2 cellular contexts compared by ENCODE assay signal in the genomic region with DNA sequence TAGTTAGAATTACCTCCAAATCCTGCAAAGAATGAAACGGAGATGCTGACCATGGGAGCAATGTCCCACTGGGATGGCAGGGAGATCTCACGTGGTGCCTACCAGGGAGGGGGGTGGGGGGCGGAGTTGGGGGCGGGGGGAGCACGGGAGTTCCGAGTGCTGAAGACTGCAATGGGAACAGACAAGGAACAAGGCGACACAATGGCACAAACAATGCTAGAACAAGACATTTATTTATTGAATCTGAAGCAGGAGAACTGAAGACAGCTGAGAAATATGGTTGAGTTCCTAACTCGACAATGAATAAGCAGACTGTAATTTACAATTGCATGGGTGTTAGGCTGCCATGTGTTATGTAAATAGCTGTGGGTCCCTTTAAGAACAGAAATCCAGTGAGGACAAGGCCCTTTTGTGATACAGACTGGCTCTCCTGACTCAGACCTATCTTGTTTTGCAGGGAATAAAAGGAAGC.
TF ChIP-seq lines count a peak whose summit lies in the region.

No MANE protein-coding gene starts in this region.

TF ChIP-seq in A549, 52 proteins besides CTCF, POLR2A, EP300 and RAD21:
- TF ChIP-seq NPAS2 (CRISPR knock-in tag; IDR thresholded peaks at IDR 0.05; ENCODE audit: borderline replicate concordance) = no peak
- no peak for TF ChIP-seq HDAC2 (IDR thresholded peaks at IDR 0.05)
- TF ChIP-seq RNF2 (IDR thresholded peaks at IDR 0.05; ENCODE audit: borderline replicate concordance, low read depth) = no peak
- no peak for TF ChIP-seq RARB (CRISPR knock-in tag; IDR thresholded peaks at IDR 0.05)

TF ChIP-seq in IMR-90, 13 proteins besides CTCF, POLR2A, EP300 and RAD21:
- TF ChIP-seq NFE2L2 (IDR thresholded peaks at IDR 0.05; ENCODE audit: low read depth, low read length) (no peak), MXI1 (IDR thresholded peaks at IDR 0.05; ENCODE audit: borderline replicate concordance, low read depth, low read length) (no peak), SMC3 (IDR thresholded peaks at IDR 0.05; ENCODE audit: low read depth, low read length) (no peak), MAFK (IDR thresholded peaks at IDR 0.05; ENCODE audit: low read depth, low read length) (no peak), BHLHE40 (IDR thresholded peaks at IDR 0.05; ENCODE audit: low read depth, low read length) (no peak), RCOR1 (IDR thresholded peaks at IDR 0.05; ENCODE audit: insufficient replicate concordance, low read length) (no peak), RFX5 (IDR thresholded peaks at IDR 0.05; ENCODE audit: low read depth, low read length) (no peak), MAZ (IDR thresholded peaks at IDR 0.05; ENCODE audit: borderline replicate concordance, low read depth, low read length) (no peak), CEBPB (IDR thresholded peaks at IDR 0.05; ENCODE audit: low read depth, low read length) (no peak), CHD1 (IDR thresholded peaks at IDR 0.05; ENCODE audit: low read depth, low read length) (no peak), FOS (IDR thresholded peaks at IDR 0.05; ENCODE audit: low read depth, low read length) (no peak)
- TF ChIP-seq, protein P1, sequence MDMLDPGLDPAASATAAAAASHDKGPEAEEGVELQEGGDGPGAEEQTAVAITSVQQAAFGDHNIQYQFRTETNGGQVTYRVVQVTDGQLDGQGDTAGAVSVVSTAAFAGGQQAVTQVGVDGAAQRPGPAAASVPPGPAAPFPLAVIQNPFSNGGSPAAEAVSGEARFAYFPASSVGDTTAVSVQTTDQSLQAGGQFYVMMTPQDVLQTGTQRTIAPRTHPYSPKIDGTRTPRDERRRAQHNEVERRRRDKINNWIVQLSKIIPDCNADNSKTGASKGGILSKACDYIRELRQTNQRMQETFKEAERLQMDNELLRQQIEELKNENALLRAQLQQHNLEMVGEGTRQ (IDR thresholded peaks at IDR 0.05; ENCODE audit: low read depth, low read length) = no peak
- TF ChIP-seq, protein P2, sequence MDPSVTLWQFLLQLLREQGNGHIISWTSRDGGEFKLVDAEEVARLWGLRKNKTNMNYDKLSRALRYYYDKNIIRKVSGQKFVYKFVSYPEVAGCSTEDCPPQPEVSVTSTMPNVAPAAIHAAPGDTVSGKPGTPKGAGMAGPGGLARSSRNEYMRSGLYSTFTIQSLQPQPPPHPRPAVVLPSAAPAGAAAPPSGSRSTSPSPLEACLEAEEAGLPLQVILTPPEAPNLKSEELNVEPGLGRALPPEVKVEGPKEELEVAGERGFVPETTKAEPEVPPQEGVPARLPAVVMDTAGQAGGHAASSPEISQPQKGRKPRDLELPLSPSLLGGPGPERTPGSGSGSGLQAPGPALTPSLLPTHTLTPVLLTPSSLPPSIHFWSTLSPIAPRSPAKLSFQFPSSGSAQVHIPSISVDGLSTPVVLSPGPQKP (IDR thresholded peaks at IDR 0.05; ENCODE audit: borderline replicate concordance, low read depth, low read length) = no peak
TF ChIP-seq in IMR-90: peak in this region for 0.
